ENCODE assay signal across 15 cellular contexts in genomic region chr4:145814246-145814645, GRCh38.
"Had no signal": no experiment of that assay in that cellular context is flagged by ENCODE, and none has a peak within 500 bp of the region (broad histone marks: within the 10 kb centered on the region; RNA-seq: fewer than 3 reads in every experiment).

No MANE protein-coding gene starts in this region.

- H3K9me3 ChIP-seq: sigmoid colon had no signal

- FAIRE-seq: TTC549 had no signal

- H3K4me1 Mint-ChIP-seq: neural progenitor cell had no signal

- H3K4me3 Mint-ChIP-seq: activated naive CD4-positive, alpha-beta T cell treated with anti-CD3 and anti-CD28 coated beads, Interleukin-2, amount 10 ng/mL, durations not matched to agents 7 days and 5 days; effector memory CD8-positive, alpha-beta T cell; neural progenitor cell; stimulated activated naive B cell treated with anti-CD40 and anti-IgM and Interleukin-4, amounts not matched to agents 10 μg/mL and 1 μg/mL and 100 μg/mL, for 72 hours had no signal

- H3K27ac Mint-ChIP-seq: activated naive CD4-positive, alpha-beta T cell treated with anti-CD3 and anti-CD28 coated beads, Interleukin-2, amount 10 ng/mL, durations not matched to agents 7 days and 5 days; effector memory CD8-positive, alpha-beta T cell; neural progenitor cell; stimulated activated naive B cell treated with anti-CD40 and anti-IgM and Interleukin-4, amounts not matched to agents 10 μg/mL and 1 μg/mL and 100 μg/mL, for 72 hours had no signal

- ATAC-seq: effector memory CD8-positive, alpha-beta T cell; stimulated activated naive B cell treated with anti-CD40 and anti-IgM and Interleukin-4, amounts not matched to agents 10 μg/mL and 1 μg/mL and 100 μg/mL, for 72 hours; upper lobe of right lung had no signal

- H3K27ac ChIP-seq: brain microvascular endothelial cell, hepatocyte, neural progenitor cell, ovary, sigmoid colon, upper lobe of right lung had no signal

- H3K4me2 ChIP-seq: hepatocyte, neural progenitor cell had no signal

- DNase-seq: activated CD4-positive, alpha-beta T cell treated with anti-CD3 and anti-CD28 coated beads, Interleukin-2, amount 50 U/mL, for 4 hours; activated CD4-positive, CD25-positive, alpha-beta regulatory T cell; activated CD8-positive, alpha-beta memory T cell treated with anti-CD3 and anti-CD28 coated beads, Interleukin-2, amount 50 U/mL, for 48 hours; activated naive CD4-positive, alpha-beta T cell treated with anti-CD3 and anti-CD28 coated beads, Interleukin-2, amount 10 ng/mL, durations not matched to agents 7 days and 5 days; brain microvascular endothelial cell; effector memory CD8-positive, alpha-beta T cell; ovary; sigmoid colon; stimulated activated CD4-positive, alpha-beta T cell treated with anti-CD3 and anti-CD28 coated beads, Interleukin-2, amount 100 ng/mL, for 24 hours; stimulated activated naive B cell treated with anti-CD40 and anti-IgM and Interleukin-4, amounts not matched to agents 10 μg/mL and 1 μg/mL and 100 μg/mL, for 72 hours; T-helper 2 cell; upper lobe of right lung had no signal

- H3K27me3 Mint-ChIP-seq: activated naive CD4-positive, alpha-beta T cell treated with anti-CD3 and anti-CD28 coated beads, Interleukin-2, amount 10 ng/mL, durations not matched to agents 7 days and 5 days; effector memory CD8-positive, alpha-beta T cell; stimulated activated naive B cell treated with anti-CD40 and anti-IgM and Interleukin-4, amounts not matched to agents 10 μg/mL and 1 μg/mL and 100 μg/mL, for 72 hours had no signal

- H3K4me1 ChIP-seq: neural progenitor cell, upper lobe of right lung had no signal

- H3K4me3 ChIP-seq: hepatocyte, neural progenitor cell, ovary, sigmoid colon, upper lobe of right lung had no signal
